In genomic region chr19:51549533-51550324, GRCh38 we compare ENCODE assay signal across 1 cellular context.
TF ChIP-seq lines count a peak whose summit lies in the region.

No MANE protein-coding gene starts in this region.

TF ChIP-seq in K562, 482 proteins besides CTCF, POLR2A, EP300 and RAD21 (continued from another document and continues in another):
- TF ChIP-seq, protein P1, sequence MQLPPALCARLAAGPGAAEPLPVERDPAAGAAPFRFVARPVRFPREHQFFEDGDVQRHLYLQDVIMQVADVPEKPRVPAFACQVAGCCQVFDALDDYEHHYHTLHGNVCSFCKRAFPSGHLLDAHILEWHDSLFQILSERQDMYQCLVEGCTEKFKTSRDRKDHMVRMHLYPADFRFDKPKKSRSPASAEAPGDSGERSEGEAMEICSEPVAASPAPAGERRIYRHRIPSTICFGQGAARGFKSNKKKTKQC (CRISPR knock-in tag; IDR thresholded peaks at IDR 0.05), result no peak
- TF ChIP-seq SMARCA4 (IDR thresholded peaks at IDR 0.05), result peak; percentile 20; the same call in 1 of the 2 replicates
- peak; percentile 48 for TF ChIP-seq TBP (optimal IDR thresholded peaks at IDR 0.05; ENCODE audit: low read depth, low read length)
- TF ChIP-seq NRF1 (conservative IDR thresholded peaks at IDR 0.05 in 1 of 2, IDR thresholded peaks at IDR 0.05 in 1 of 2), result peak; percentile 78 to 80
- TF ChIP-seq ZNF707 (CRISPR knock-in tag; conservative IDR thresholded peaks at IDR 0.05), result no peak
- TF ChIP-seq, protein P2, sequence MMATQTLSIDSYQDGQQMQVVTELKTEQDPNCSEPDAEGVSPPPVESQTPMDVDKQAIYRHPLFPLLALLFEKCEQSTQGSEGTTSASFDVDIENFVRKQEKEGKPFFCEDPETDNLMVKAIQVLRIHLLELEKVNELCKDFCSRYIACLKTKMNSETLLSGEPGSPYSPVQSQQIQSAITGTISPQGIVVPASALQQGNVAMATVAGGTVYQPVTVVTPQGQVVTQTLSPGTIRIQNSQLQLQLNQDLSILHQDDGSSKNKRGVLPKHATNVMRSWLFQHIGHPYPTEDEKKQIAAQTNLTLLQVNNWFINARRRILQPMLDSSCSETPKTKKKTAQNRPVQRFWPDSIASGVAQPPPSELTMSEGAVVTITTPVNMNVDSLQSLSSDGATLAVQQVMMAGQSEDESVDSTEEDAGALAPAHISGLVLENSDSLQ (IDR thresholded peaks at IDR 0.05), result peak; percentile 86
- no peak for TF ChIP-seq MAFK (IDR thresholded peaks at IDR 0.05; ENCODE audit: low read length)
- TF ChIP-seq MXI1 (IDR thresholded peaks at IDR 0.05; ENCODE audit: low read depth, low read length), result no peak
- no peak for TF ChIP-seq RBBP5 (IDR thresholded peaks at IDR 0.05; ENCODE audit: borderline replicate concordance, insufficient read depth, low read length, poor library complexity, severe bottlenecking)
- 0 out of 2 replicates have a peak, but pooled peaks have one; percentile 46 for TF ChIP-seq ELF2 (CRISPR knock-in tag; IDR thresholded peaks at IDR 0.05)
- peak; percentile 33; the same call in 1 of the 2 replicates for TF ChIP-seq RBFOX2 (IDR thresholded peaks at IDR 0.05; ENCODE audit: low read depth, low read length)
- no peak for TF ChIP-seq ZFPM2 (CRISPR knock-in tag; IDR thresholded peaks at IDR 0.05)
- TF ChIP-seq ZNF830 (CRISPR knock-in tag; IDR thresholded peaks at IDR 0.05), result no peak
- TF ChIP-seq, protein P3, sequence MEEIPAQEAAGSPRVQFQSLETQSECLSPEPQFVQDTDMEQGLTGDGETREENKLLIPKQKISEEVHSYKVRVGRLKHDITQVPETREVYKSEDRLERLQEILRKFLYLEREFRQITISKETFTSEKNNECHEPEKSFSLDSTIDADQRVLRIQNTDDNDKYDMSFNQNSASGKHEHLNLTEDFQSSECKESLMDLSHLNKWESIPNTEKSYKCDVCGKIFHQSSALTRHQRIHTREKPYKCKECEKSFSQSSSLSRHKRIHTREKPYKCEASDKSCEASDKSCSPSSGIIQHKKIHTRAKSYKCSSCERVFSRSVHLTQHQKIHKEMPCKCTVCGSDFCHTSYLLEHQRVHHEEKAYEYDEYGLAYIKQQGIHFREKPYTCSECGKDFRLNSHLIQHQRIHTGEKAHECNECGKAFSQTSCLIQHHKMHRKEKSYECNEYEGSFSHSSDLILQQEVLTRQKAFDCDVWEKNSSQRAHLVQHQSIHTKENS (CRISPR knock-in tag; IDR thresholded peaks at IDR 0.05), result no peak
- TF ChIP-seq RNF2 (IDR thresholded peaks at IDR 0.05), result peak; percentile 82; the same call in 1 of the 2 replicates
- TF ChIP-seq ZBTB2 (IDR thresholded peaks at IDR 0.05), result peak; percentile 29; the same call in 1 of the 2 replicates
- TF ChIP-seq SRF (CRISPR knock-in tag; IDR thresholded peaks at IDR 0.05), result no peak
- no peak for TF ChIP-seq POLR3G (IDR thresholded peaks at IDR 0.05; ENCODE audit: extremely low read depth, insufficient read length, insufficient replicate concordance)
- peak; percentile 50 for TF ChIP-seq TAF9B (IDR thresholded peaks at IDR 0.05; ENCODE audit: partially characterized antibody)
- TF ChIP-seq MGA (IDR thresholded peaks at IDR 0.05), result peak; percentile 89; the same call in 1 of the 2 replicates
- peak; percentile 45 for TF ChIP-seq TAF1 (IDR thresholded peaks at IDR 0.05; ENCODE audit: control insufficient read depth, extremely low read depth, insufficient read depth, low read length, severe bottlenecking)
- TF ChIP-seq LARP7 (IDR thresholded peaks at IDR 0.05), result no peak
- peak; percentile 37; the same call in 1 of the 2 replicates for TF ChIP-seq LEF1 (IDR thresholded peaks at IDR 0.05)
- TF ChIP-seq PTTG1 (tag; IDR thresholded peaks at IDR 0.05; ENCODE audit: low read depth), result 0 out of 2 replicates have a peak, but pooled peaks have one; percentile 18
- TF ChIP-seq MED1 (CRISPR knock-in tag; IDR thresholded peaks at IDR 0.05; ENCODE audit: borderline replicate concordance), result no peak
- TF ChIP-seq PYGO2 (tag; IDR thresholded peaks at IDR 0.05), result no peak
- TF ChIP-seq, protein P4, sequence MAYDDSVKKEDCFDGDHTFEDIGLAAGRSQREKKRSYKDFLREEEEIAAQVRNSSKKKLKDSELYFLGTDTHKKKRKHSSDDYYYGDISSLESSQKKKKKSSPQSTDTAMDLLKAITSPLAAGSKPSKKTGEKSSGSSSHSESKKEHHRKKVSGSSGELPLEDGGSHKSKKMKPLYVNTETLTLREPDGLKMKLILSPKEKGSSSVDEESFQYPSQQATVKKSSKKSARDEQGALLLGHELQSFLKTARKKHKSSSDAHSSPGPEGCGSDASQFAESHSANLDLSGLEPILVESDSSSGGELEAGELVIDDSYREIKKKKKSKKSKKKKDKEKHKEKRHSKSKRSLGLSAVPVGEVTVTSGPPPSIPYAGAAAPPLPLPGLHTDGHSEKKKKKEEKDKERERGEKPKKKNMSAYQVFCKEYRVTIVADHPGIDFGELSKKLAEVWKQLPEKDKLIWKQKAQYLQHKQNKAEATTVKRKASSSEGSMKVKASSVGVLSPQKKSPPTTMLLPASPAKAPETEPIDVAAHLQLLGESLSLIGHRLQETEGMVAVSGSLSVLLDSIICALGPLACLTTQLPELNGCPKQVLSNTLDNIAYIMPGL (CRISPR knock-in tag; IDR thresholded peaks at IDR 0.05), result no peak
- TF ChIP-seq, protein P5, sequence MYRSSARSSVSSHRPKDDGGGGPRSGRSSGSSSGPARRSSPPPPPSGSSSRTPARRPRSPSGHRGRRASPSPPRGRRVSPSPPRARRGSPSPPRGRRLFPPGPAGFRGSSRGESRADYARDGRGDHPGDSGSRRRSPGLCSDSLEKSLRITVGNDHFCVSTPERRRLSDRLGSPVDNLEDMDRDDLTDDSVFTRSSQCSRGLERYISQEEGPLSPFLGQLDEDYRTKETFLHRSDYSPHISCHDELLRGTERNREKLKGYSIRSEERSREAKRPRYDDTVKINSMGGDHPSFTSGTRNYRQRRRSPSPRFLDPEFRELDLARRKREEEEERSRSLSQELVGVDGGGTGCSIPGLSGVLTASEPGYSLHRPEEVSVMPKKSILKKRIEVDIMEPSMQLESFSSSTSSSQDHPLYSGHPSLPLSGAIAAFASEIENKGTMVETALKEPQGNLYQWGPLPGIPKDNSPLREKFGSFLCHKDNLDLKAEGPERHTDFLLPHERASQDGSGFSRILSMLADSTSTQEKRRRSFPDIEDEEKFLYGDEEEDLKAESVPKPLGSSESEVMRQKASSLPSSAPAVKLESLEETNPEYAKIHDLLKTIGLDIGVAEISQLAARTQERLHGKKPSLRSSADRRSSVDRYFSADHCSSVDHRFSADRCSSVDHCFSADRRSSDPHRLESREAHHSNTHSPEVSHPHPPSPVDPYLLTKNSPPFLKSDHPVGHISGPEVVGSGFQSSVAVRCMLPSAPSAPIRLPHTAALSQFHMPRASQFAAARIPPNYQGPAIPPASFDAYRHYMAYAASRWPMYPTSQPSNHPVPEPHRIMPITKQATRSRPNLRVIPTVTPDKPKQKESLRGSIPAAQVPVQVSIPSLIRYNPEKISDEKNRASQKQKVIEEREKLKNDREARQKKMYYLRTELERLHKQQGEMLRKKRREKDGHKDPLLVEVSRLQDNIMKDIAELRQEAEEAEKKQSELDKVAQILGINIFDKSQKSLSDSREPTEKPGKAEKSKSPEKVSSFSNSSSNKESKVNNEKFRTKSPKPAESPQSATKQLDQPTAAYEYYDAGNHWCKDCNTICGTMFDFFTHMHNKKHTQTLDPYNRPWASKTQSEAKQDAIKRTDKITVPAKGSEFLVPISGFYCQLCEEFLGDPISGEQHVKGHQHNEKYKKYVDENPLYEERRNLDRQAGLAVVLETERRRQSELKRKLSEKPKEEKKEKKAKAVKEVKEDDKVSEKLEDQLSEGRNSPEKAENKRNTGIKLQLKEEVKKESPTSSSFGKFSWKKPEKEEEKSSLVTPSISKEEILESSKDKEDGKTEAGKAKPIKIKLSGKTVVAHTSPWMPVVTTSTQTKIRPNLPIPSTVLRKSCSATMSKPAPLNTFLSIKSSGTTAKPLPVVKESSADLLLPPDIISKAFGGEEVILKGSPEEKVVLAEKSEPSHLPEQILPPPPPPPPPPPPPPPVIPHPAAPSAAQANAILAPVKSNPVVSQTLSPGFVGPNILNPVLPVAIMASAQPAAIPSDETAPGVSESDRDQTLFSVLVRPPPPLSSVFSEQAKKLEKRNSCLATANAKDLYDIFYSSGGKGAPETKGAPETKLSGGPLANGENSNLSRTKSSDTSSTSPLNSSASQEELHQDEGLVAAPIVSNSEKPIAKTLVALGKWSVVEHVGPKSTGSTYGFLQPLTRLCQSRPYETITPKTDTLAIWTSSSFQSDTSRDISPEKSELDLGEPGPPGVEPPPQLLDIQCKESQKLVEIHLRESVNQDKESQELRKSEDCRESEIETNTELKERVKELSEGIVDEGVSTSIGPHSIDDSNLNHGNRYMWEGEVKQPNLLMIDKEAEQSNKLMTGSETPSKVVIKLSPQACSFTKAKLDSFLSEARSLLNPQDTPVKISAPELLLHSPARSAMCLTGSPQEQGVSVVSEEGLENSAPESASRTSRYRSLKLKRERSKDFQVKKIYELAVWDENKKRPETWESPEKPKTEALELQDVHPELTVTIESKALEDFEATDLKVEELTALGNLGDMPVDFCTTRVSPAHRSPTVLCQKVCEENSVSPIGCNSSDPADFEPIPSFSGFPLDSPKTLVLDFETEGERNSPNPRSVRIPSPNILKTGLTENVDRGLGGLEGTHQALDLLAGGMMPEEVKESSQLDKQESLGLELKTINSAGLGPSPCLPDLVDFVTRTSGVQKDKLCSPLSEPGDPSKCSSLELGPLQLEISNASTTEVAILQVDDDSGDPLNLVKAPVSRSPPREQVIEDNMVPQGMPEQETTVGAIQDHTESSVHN (IDR thresholded peaks at IDR 0.05; ENCODE audit: borderline replicate concordance in 1 of 2, low read depth in 1 of 2), result no peak
- peak; percentile 45; the same call in 1 of the 2 replicates for TF ChIP-seq POLR2AphosphoS5 (IDR thresholded peaks at IDR 0.05; ENCODE audit: control insufficient read depth, insufficient read depth, low read depth, low read length)
